9 cellular contexts compared by ENCODE assay signal in the genomic region with DNA sequence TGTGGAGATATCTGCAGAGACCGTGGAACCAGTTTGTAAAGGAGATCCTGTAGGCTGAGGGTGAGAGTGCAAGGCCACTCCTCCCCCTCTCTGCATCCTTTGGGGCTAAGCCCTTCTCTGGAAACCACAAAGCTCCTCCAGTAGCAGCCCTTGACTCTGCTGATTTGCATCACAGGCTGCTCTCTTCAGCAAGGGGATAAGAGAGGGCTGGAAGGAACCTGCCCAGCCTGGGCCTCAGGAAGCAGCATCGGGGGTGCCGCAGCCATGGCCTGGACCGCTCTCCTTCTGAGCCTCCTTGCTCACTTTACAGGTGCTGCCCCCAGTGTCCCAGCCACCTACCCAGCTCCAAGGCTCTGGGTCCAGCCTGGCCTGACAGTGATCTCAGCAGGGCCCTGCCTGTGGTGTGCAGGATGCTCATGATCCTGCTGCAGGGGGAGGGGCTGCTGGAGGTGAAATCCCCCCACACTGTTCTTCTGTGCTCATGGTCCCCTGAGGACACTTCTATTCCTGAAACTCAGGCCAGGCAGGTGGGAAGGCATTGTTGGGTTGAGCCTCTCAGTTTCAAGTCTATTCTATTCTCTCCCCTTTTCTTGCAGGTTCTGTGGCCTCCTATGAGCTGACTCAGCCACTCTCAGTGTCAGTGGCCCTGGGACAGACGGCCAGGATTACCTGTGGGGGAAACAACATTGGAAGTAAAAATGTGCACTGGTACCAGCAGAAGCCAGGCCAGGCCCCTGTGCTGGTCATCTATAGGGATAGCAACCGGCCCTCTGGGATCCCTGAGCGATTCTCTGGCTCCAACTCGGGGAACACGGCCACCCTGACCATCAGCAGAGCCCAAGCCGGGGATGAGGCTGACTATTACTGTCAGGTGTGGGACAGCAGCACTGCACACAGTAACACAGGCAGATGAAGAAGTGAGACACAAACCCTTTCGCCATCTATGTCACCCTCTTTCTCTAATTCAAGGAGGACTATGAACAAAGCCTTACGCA.
DNase-seq lines count a peak whose midpoint lies in the region; ATAC-seq lines count a peak whose summit lies in the region.
"Had no signal": no experiment of that assay in that cellular context is flagged by ENCODE, and none has a peak within 500 bp of the region (broad histone marks: within the 10 kb centered on the region; RNA-seq: fewer than 3 reads in every experiment).

No MANE protein-coding gene starts in this region.

- no peaks in the 10 kb centered on the region for H3K36me3 Mint-ChIP-seq in activated T-cell treated with anti-CD3 and anti-CD28 coated beads, Interleukin-2, amount 50 U/mL, for 24 hours (ENCODE audit: low read depth)
- H3K36me3 Mint-ChIP-seq in activated CD4-positive, alpha-beta memory T cell treated with anti-CD3 and anti-CD28 coated beads, Interleukin-2, amount 10 ng/mL, durations not matched to agents 7 days and 5 days (ENCODE audit: low read depth), result peaks cover 5% of the 10 kb centered on the region
- no peaks in the 10 kb centered on the region for H3K36me3 Mint-ChIP-seq in stimulated activated naive CD8-positive, alpha-beta T cell treated with anti-CD3 and anti-CD28 coated beads, Interleukin-15, Interleukin-2, amounts not matched to agents 100 ng/mL and 50 ng/mL, for 24 hours (ENCODE audit: low read depth)

- peak overlapping the region; percentile 85 for H3K27ac Mint-ChIP-seq in activated T-cell treated with anti-CD3 and anti-CD28 coated beads, Interleukin-2, amount 50 U/mL, for 24 hours
- peak overlapping the region; percentile 96 for H3K27ac Mint-ChIP-seq in activated CD4-positive, alpha-beta memory T cell treated with anti-CD3 and anti-CD28 coated beads, Interleukin-2, amount 10 ng/mL, durations not matched to agents 7 days and 5 days
- H3K27ac Mint-ChIP-seq in stimulated activated naive CD8-positive, alpha-beta T cell treated with anti-CD3 and anti-CD28 coated beads, Interleukin-15, Interleukin-2, amounts not matched to agents 100 ng/mL and 50 ng/mL, for 24 hours, result peak overlapping the region; percentile 53

- no peak for DNase-seq in activated T-cell treated with anti-CD3 and anti-CD28 coated beads, Interleukin-2, amount 50 U/mL, for 24 hours
- no peak for DNase-seq in activated T-cell treated with anti-CD3 and anti-CD28 coated beads for 4 hours
- DNase-seq in activated CD4-positive, alpha-beta memory T cell treated with anti-CD3 and anti-CD28 coated beads, Interleukin-2, amount 10 ng/mL, durations not matched to agents 7 days and 5 days, result peak; percentile 76
- no peak for DNase-seq in islet precursor cell
- DNase-seq in CD1c-positive myeloid dendritic cell (ENCODE audit: extremely low spot score), result no peak
- no peak for DNase-seq in occipital lobe (lab: John Stamatoyannopoulos, UW)
- DNase-seq: pancreas had no signal

- no peaks in the 10 kb centered on the region for H3K9me3 Mint-ChIP-seq in activated T-cell treated with anti-CD3 and anti-CD28 coated beads, Interleukin-2, amount 50 U/mL, for 24 hours
- no peaks in the 10 kb centered on the region for H3K9me3 Mint-ChIP-seq in activated CD4-positive, alpha-beta memory T cell treated with anti-CD3 and anti-CD28 coated beads, Interleukin-2, amount 10 ng/mL, durations not matched to agents 7 days and 5 days
- no peaks in the 10 kb centered on the region for H3K9me3 Mint-ChIP-seq in stimulated activated naive CD8-positive, alpha-beta T cell treated with anti-CD3 and anti-CD28 coated beads, Interleukin-15, Interleukin-2, amounts not matched to agents 100 ng/mL and 50 ng/mL, for 24 hours

- CTCF ChIA-PET in activated CD4-positive, alpha-beta memory T cell treated with anti-CD3 and anti-CD28 coated beads, Interleukin-2, amount 10 ng/mL, durations not matched to agents 7 days and 5 days (lab: Charles Lee), result interaction anchor here (0.8 to 4.4 kb wide), 14 partner anchors 9 to 65 kb away, joined by 3 to 31 read pairs (median 4); no protein-coding TSS in a partner anchor

- peak; percentile 75 for ATAC-seq in HG03159 (IDR thresholded peaks at IDR 0.05; ENCODE audit: unreplicated experiment)
- ATAC-seq: pancreas had no signal

- no peak overlapping the region for H3K4me3 Mint-ChIP-seq in activated T-cell treated with anti-CD3 and anti-CD28 coated beads, Interleukin-2, amount 50 U/mL, for 24 hours
- H3K4me3 Mint-ChIP-seq in activated CD4-positive, alpha-beta memory T cell treated with anti-CD3 and anti-CD28 coated beads, Interleukin-2, amount 10 ng/mL, durations not matched to agents 7 days and 5 days, result peak overlapping the region; percentile 72
- peak overlapping the region; percentile 4 for H3K4me3 Mint-ChIP-seq in stimulated activated naive CD8-positive, alpha-beta T cell treated with anti-CD3 and anti-CD28 coated beads, Interleukin-15, Interleukin-2, amounts not matched to agents 100 ng/mL and 50 ng/mL, for 24 hours

- POLR2A ChIA-PET in activated CD4-positive, alpha-beta memory T cell treated with anti-CD3 and anti-CD28 coated beads, Interleukin-2, amount 10 ng/mL, durations not matched to agents 7 days and 5 days (lab: Charles Lee), result interaction anchor here (0.8 to 2.8 kb wide), 11 partner anchors 7 to 111 kb away, joined by 3 to 19 read pairs (median 6); no protein-coding TSS in a partner anchor

- no peaks in the 10 kb centered on the region for H3K27me3 Mint-ChIP-seq in activated T-cell treated with anti-CD3 and anti-CD28 coated beads, Interleukin-2, amount 50 U/mL, for 24 hours
- no peaks in the 10 kb centered on the region for H3K27me3 Mint-ChIP-seq in activated CD4-positive, alpha-beta memory T cell treated with anti-CD3 and anti-CD28 coated beads, Interleukin-2, amount 10 ng/mL, durations not matched to agents 7 days and 5 days
- no peaks in the 10 kb centered on the region for H3K27me3 Mint-ChIP-seq in stimulated activated naive CD8-positive, alpha-beta T cell treated with anti-CD3 and anti-CD28 coated beads, Interleukin-15, Interleukin-2, amounts not matched to agents 100 ng/mL and 50 ng/mL, for 24 hours

- H3K4me1 Mint-ChIP-seq in activated T-cell treated with anti-CD3 and anti-CD28 coated beads, Interleukin-2, amount 50 U/mL, for 24 hours (ENCODE audit: low read depth), result peaks cover 96% of the 10 kb centered on the region
- peaks cover 87% of the 10 kb centered on the region for H3K4me1 Mint-ChIP-seq in activated CD4-positive, alpha-beta memory T cell treated with anti-CD3 and anti-CD28 coated beads, Interleukin-2, amount 10 ng/mL, durations not matched to agents 7 days and 5 days
- peaks cover 92% of the 10 kb centered on the region for H3K4me1 Mint-ChIP-seq in stimulated activated naive CD8-positive, alpha-beta T cell treated with anti-CD3 and anti-CD28 coated beads, Interleukin-15, Interleukin-2, amounts not matched to agents 100 ng/mL and 50 ng/mL, for 24 hours (ENCODE audit: low read depth)
